Comparison of ENCODE assay signal across 8 cellular contexts in the genomic region with DNA sequence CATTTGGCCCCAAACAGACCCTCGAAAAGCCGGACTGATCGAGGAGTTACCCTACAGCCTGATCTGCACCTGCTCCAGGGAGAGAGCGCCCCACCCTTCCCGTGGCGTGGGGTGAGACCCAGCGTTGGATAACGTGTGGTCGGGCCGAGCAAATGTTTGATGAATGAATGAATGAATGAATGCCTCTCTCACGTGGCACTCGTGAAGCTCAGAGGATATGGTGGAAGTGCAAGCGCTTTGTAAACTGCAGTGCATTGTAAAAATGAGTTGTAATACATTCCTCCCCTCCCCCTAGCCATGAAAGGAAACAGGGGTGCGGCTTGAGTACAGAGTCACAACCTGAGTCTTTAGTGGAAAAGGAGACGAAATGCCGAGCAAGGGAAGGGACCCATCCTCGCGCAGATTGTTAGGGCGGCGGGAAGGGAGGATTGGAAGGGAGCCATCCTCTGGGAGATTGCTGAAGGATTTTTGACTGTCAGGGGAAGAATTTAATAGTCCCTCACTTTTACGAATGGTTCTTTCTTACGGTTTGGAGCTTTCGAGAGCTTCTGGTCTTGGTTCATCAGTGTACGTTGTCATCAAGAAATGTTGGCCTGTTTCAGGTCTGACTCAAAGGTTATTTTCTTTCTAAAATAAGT. TPM values are rescaled to one million over a fixed set of nuclear protein-coding genes. Genes with fewer than 3 reads are reported as not detected.
DNase-seq lines count a peak whose midpoint lies in the region; ATAC-seq and TF ChIP-seq lines count a peak whose summit lies in the region.

No MANE protein-coding gene starts in this region.

- H3K9me3 Mint-ChIP-seq in activated CD4-positive, alpha-beta T cell treated with anti-CD3 and anti-CD28 coated beads for 36 hours (ENCODE audit: low read depth), result no peaks in the 10 kb centered on the region
- H3K9me3 Mint-ChIP-seq in naive thymus-derived CD8-positive, alpha-beta T cell, result no peaks in the 10 kb centered on the region

- H3K4me1 ChIP-seq in uterus, result peaks cover 5 to 13% of the 10 kb centered on the region in 2 donors

- POLR2A ChIA-PET in activated CD4-positive, alpha-beta T cell treated with anti-CD3 and anti-CD28 coated beads for 36 hours (lab: Charles Lee), result interaction anchor here (0.6 to 2.2 kb wide), 10 partner anchors 11 to 578 kb away, joined by 3 to 29 read pairs (median 6); a partner anchor contains a TSS
- POLR2A ChIA-PET in naive thymus-derived CD8-positive, alpha-beta T cell (lab: Charles Lee), result interaction anchor here (0.9 to 4.6 kb wide), 23 partner anchors 9 to 1521 kb away, joined by 3 to 68 read pairs (median 4); a partner anchor contains a TSS

- CTCF ChIA-PET in activated CD4-positive, alpha-beta T cell treated with anti-CD3 and anti-CD28 coated beads for 36 hours (lab: Charles Lee), result interaction anchor here (0.6 to 4.5 kb wide), 9 partner anchors 10 to 104 kb away, joined by 3 to 31 read pairs (median 5); no protein-coding TSS in a partner anchor

- peak overlapping the region; percentile 82 for H3K4me3 Mint-ChIP-seq in activated CD4-positive, alpha-beta T cell treated with anti-CD3 and anti-CD28 coated beads for 36 hours
- peak overlapping the region; percentile 86 to 100 (median 96) for H3K4me3 Mint-ChIP-seq in naive thymus-derived CD8-positive, alpha-beta T cell

- intact Hi-C loops in activated CD4-positive, alpha-beta T cell treated with anti-CD3 and anti-CD28 coated beads for 36 hours (cut with DNase I, micrococcal nuclease), result loop anchor here (1.0 to 10.0 kb wide), 12 partner anchors 18 to 1522 kb away; a partner anchor contains a TSS
- intact Hi-C loops in uterus (cut with DNase I; ENCODE audit: low total_unique reads), result no loop called here

- no peak for TF ChIP-seq CTCF in uterus (IDR thresholded peaks at IDR 0.05)

- peak overlapping the region; percentile 83 to 94 for H3K27ac ChIP-seq in uterus

- peak overlapping the region; percentile 98 for H3K27ac Mint-ChIP-seq in activated CD4-positive, alpha-beta T cell treated with anti-CD3 and anti-CD28 coated beads for 36 hours
- H3K27ac Mint-ChIP-seq in naive thymus-derived CD8-positive, alpha-beta T cell, result peak overlapping the region; percentile 94 to 100 (median 97)

- no peaks in the 10 kb centered on the region for H3K36me3 ChIP-seq in uterus

- H3K9me3 ChIP-seq in uterus, result no peaks in the 10 kb centered on the region

- peaks cover 35% of the 10 kb centered on the region for H3K36me3 Mint-ChIP-seq in activated CD4-positive, alpha-beta T cell treated with anti-CD3 and anti-CD28 coated beads for 36 hours (ENCODE audit: low read depth)
- peaks cover 0 to 15% (median 7%) of the 10 kb centered on the region in 3 donors for H3K36me3 Mint-ChIP-seq in naive thymus-derived CD8-positive, alpha-beta T cell

- H3K4me1 Mint-ChIP-seq in activated CD4-positive, alpha-beta T cell treated with anti-CD3 and anti-CD28 coated beads for 36 hours, result peaks cover 47% of the 10 kb centered on the region
- H3K4me1 Mint-ChIP-seq in naive thymus-derived CD8-positive, alpha-beta T cell, result peaks cover 33 to 72% (median 62%) of the 10 kb centered on the region in 4 donors

- no peak for TF ChIP-seq POLR2A in uterus (IDR thresholded peaks at IDR 0.05)

- peak overlapping the region; percentile 92 for H3K4me3 ChIP-seq in Jurkat, Clone E6-1 (ENCODE audit: low read length)
- H3K4me3 ChIP-seq in uterus, result peak overlapping the region; percentile 87 to 98

- ATAC-seq in GM21825 (IDR thresholded peaks at IDR 0.05; ENCODE audit: unreplicated experiment) (peak; percentile 21), esophagus mucosa (peak; percentile 43)
- peak; percentile 59 for ATAC-seq in activated CD4-positive, alpha-beta T cell treated with anti-CD3 and anti-CD28 coated beads for 36 hours
- peak; percentile 56 to 67 for ATAC-seq in naive thymus-derived CD8-positive, alpha-beta T cell

- H3K27me3 Mint-ChIP-seq in activated CD4-positive, alpha-beta T cell treated with anti-CD3 and anti-CD28 coated beads for 36 hours, result no peaks in the 10 kb centered on the region
- no peaks in the 10 kb centered on the region for H3K27me3 Mint-ChIP-seq in naive thymus-derived CD8-positive, alpha-beta T cell

- H3K27me3 ChIP-seq in uterus, result no peaks in the 10 kb centered on the region

- DNase-seq in NCI-H510A (lab: John Stamatoyannopoulos, UW) (peak; percentile 6), NCI-H510A treated with DMSO at 0.1 percent for 48 hours (lab: John Stamatoyannopoulos, UW) (no peak), uterus (peak in 1 of 2 donors; percentile 27)
- peak; percentile 77 for DNase-seq in Jurkat, Clone E6-1 (ENCODE audit: low read depth, low spot score)
- peak; percentile 83 for DNase-seq in activated CD4-positive, alpha-beta T cell treated with anti-CD3 and anti-CD28 coated beads for 36 hours
- DNase-seq in naive thymus-derived CD8-positive, alpha-beta T cell, result peak in 8 of 10 donors; percentile 47 to 91 (median 80)

RNA-seq across cellular contexts. Expression of a gene that starts 0.8 kb away (rescaled TPM):
- polyA plus RNA-seq in Jurkat, Clone E6-1 (2012; ENCODE audit: insufficient read depth, insufficient read length), result 29.7 TPM
- total RNA-seq in activated CD4-positive, alpha-beta T cell treated with anti-CD3 and anti-CD28 coated beads for 36 hours, result 10 to 100 TPM; 29.8 to 31.6 TPM
- total RNA-seq in esophagus mucosa (29.5 TPM), uterus (100 to 1,000 TPM in 1 of 4 donors, 10 to 100 TPM in 3; 50.6 to 152 (median 90.8) TPM)
- 100 to 1,000 TPM; 110 to 126 TPM for total RNA-seq in naive thymus-derived CD8-positive, alpha-beta T cell
- 10 to 100 TPM; 30.0 to 41.4 (median 31.5) TPM for polyA plus RNA-seq in naive thymus-derived CD8-positive, alpha-beta T cell
